30 cellular contexts compared by ENCODE assay signal in genomic region chr6:92050216-92050615, GRCh38.
A peak's percentile ranks its signal among the peaks of the same experiment; 100 is the strongest.
DNase-seq lines count a peak whose midpoint lies in the region; ATAC-seq, FAIRE-seq and TF ChIP-seq lines count a peak whose summit lies in the region.
"Had no signal": no experiment of that assay in that cellular context is flagged by ENCODE, and none has a peak within 500 bp of the region (broad histone marks: within the 10 kb centered on the region; RNA-seq: fewer than 3 reads in every experiment).

No MANE protein-coding gene starts in this region.

- H3K9me3 ChIP-seq in mesenchymal stem cell (ENCODE audit: control insufficient read depth, low read length): no peaks in the 10 kb centered on the region
- H3K9me3 ChIP-seq: BLaER1 treated with 17β-estradiol and CSF1 and Interleukin-3, amounts not matched to agents 10 nM and 100 nM; SJCRH30 had no signal

- H3K18ac ChIP-seq in mesenchymal stem cell (ENCODE audit: low read depth in 1 of 2, low read length in 2 of 2): no peak overlapping the region

- no peak overlapping the region for H2BK12ac ChIP-seq in mesenchymal stem cell (ENCODE audit: low read length in 2 of 2)

- no peak for TF ChIP-seq POLR2A in H54 (IDR thresholded peaks at IDR 0.05; ENCODE audit: low read depth, low read length)

- no peak for TF ChIP-seq CTCF in astrocyte of the spinal cord (IDR thresholded peaks at IDR 0.05; ENCODE audit: low read depth, low read length)

- DNase-seq in A172 (ENCODE audit: low spot score): peak; percentile 2
- DNase-seq in NCI-H446 (lab: John Stamatoyannopoulos, UW): peak; percentile 1 to 37
- peak; percentile 51 for DNase-seq in astrocyte of the spinal cord (ENCODE audit: low read depth, low spot score)
- peak; percentile 28 for DNase-seq in mesenchymal stem cell
- DNase-seq in H54 (ENCODE audit: insufficient read length, low spot score): no peak
- DNase-seq in left ventricle myocardium superior: no peak
- no peak for DNase-seq in globus pallidus (ENCODE audit: low spot score)
- DNase-seq: 8988T; CD4-positive, alpha-beta memory T cell; COR-L47; DMS53; Karpas-422; MV-4-11; NCI-H1694; NCI-H2029 treated with DMSO at 0.1 percent for 48 hours; NCI-H345; NCI-H524 treated with DMSO at 0.1 percent for 48 hours; NCI-H82; NK-92 treated with Interleukin-12 subunit alpha and Interleukin-12 subunit beta, amount 100 ng/mL, for 24 hours; PC-3; SJCRH30 had no signal

- H3K4ac ChIP-seq in mesenchymal stem cell (ENCODE audit: low read depth in 1 of 2, low read length in 2 of 2): no peak overlapping the region

- H2AK5ac ChIP-seq in mesenchymal stem cell (ENCODE audit: low read length, severe bottlenecking): no peak overlapping the region

- H4K91ac ChIP-seq in mesenchymal stem cell (ENCODE audit: low read length): no peak overlapping the region

- H3K4me3 ChIP-seq in astrocyte of the spinal cord (ENCODE audit: low read depth, low read length) (no peak overlapping the region), mesenchymal stem cell (ENCODE audit: insufficient read depth in 1 of 2, low read depth in 1 of 2, low read length in 2 of 2) (no peak overlapping the region)
- H3K4me3 ChIP-seq: BLaER1 treated with 17β-estradiol and CSF1 and Interleukin-3, amounts not matched to agents 10 nM and 100 nM; GM12878; SJCRH30 had no signal

- H3K36me3 ChIP-seq in mesenchymal stem cell (ENCODE audit: control insufficient read depth in 1 of 2, insufficient read depth in 2 of 2, low read depth in 1 of 2, low read length in 2 of 2): no peaks in the 10 kb centered on the region
- H3K36me3 ChIP-seq: BLaER1 treated with 17β-estradiol and CSF1 and Interleukin-3, amounts not matched to agents 10 nM and 100 nM; SJCRH30 had no signal

- H3K4me1 ChIP-seq in mesenchymal stem cell (ENCODE audit: control insufficient read depth, insufficient read depth, low read depth, low read length): peaks cover 3% of the 10 kb centered on the region
- H3K4me1 ChIP-seq: BLaER1 treated with 17β-estradiol and CSF1 and Interleukin-3, amounts not matched to agents 10 nM and 100 nM had no signal

- in situ Hi-C loops in astrocyte of the spinal cord (cut with HindIII; ENCODE audit: low sequenced_read_pairs): no loop called here

- no peak for FAIRE-seq in H54 (lab: Jason Lieb, UNC)
- FAIRE-seq: G401.6, GM12878, H1 had no signal

- no peaks in the 10 kb centered on the region for H3K79me1 ChIP-seq in mesenchymal stem cell (replicated peaks; ENCODE audit: low read length, poor library complexity, severe bottlenecking)

- H4K8ac ChIP-seq in mesenchymal stem cell (ENCODE audit: low read length): no peak overlapping the region

- H2BK5ac ChIP-seq in mesenchymal stem cell (ENCODE audit: low read depth, low read length, poor library complexity, severe bottlenecking): peak overlapping the region; percentile 73

- H2AFZ ChIP-seq in mesenchymal stem cell (ENCODE audit: low read depth, low read length): no peak overlapping the region

- 76% methylated on average over 1 of the region's 1 CpG for WGBS in mesenchymal stem cell

- H2BK120ac ChIP-seq in mesenchymal stem cell (ENCODE audit: low read depth, low read length): no peak overlapping the region

- no peaks in the 10 kb centered on the region for H3K27me3 ChIP-seq in mesenchymal stem cell (ENCODE audit: control insufficient read depth in 1 of 2, insufficient read depth in 1 of 2, low read length in 2 of 2)
- H3K27me3 ChIP-seq: BLaER1 treated with 17β-estradiol and CSF1 and Interleukin-3, amounts not matched to agents 10 nM and 100 nM; SJCRH30 had no signal

- no peak overlapping the region for H3K4me2 ChIP-seq in mesenchymal stem cell (ENCODE audit: low read length, poor library complexity, severe bottlenecking)
- H3K4me2 ChIP-seq: BLaER1 treated with 17β-estradiol and CSF1 and Interleukin-3, amounts not matched to agents 10 nM and 100 nM had no signal

- no peak overlapping the region for H3K9ac ChIP-seq in mesenchymal stem cell (ENCODE audit: low read length)
- H3K9ac ChIP-seq: BLaER1 treated with 17β-estradiol and CSF1 and Interleukin-3, amounts not matched to agents 10 nM and 100 nM had no signal

- intact Hi-C loops in left ventricle myocardium superior (cut with micrococcal nuclease): no loop called here

- no peak for ATAC-seq in GM18870 (IDR thresholded peaks at IDR 0.05; ENCODE audit: unreplicated experiment)
- no peak for ATAC-seq in left ventricle myocardium superior
- ATAC-seq: GM12878, HCT116, PC-3, Right ventricle myocardium inferior, SK-N-SH treated with all-trans-retinoic acid at 6 μM for 48 hours had no signal

- no peak overlapping the region for H3K23ac ChIP-seq in mesenchymal stem cell (ENCODE audit: low read length in 2 of 2)

- H3K27ac ChIP-seq in mesenchymal stem cell (ENCODE audit: low read length, poor library complexity, severe bottlenecking): peak overlapping the region; percentile 97
- H3K27ac ChIP-seq: BLaER1 treated with 17β-estradiol and CSF1 and Interleukin-3, amounts not matched to agents 10 nM and 100 nM; HL-60; SJCRH30 had no signal

- no peak overlapping the region for H3K14ac ChIP-seq in mesenchymal stem cell (ENCODE audit: low read length in 2 of 2)

- no peak overlapping the region for H2BK15ac ChIP-seq in mesenchymal stem cell (ENCODE audit: low read depth, poor library complexity, severe bottlenecking)

Comparison
In these comparisons a context has a peak if more than half of its experiments do, and no peak if none do; other contexts are left out.
1. DNase-seq: peak in A172 (single experiment), NCI-H446 (2 of 2), astrocyte of the spinal cord (single experiment) and mesenchymal stem cell (single experiment); none in H54 (single experiment), left ventricle myocardium superior (single experiment) and globus pallidus (single experiment).